In the genomic region with DNA sequence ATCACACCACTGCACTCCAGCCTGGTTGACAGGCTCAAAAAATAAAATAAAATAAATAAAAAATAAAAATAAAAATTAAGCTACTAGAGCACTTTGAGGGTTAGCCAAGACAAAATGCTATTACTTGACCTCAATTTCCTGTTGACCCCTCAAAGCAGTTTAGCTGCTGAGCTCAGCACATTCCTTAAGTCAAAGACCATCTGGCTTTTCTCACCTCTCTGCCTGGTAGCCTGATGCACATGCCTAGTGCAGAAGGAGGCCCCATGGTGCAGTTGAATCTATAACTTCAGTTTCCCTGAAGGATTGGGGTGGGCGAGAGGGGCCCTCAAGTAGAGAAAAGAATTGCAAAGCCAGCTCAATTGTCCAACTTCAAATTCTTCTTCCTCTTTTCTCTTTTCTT, we compare ENCODE assay signal across 3 cellular contexts.
TF ChIP-seq lines count a peak whose summit lies in the region.

No MANE protein-coding gene starts in this region.

TF ChIP-seq in HepG2, 621 proteins besides CTCF, POLR2A, EP300 and RAD21:
- TF ChIP-seq MAFF (IDR thresholded peaks at IDR 0.05; ENCODE audit: low read depth, low read length): peak; percentile 63
- no peak for TF ChIP-seq ZNF550 (CRISPR knock-in tag; IDR thresholded peaks at IDR 0.05; ENCODE audit: borderline replicate concordance)
- TF ChIP-seq MAFK (conservative IDR thresholded peaks at IDR 0.05 in 1 of 2, IDR thresholded peaks at IDR 0.05 in 1 of 2; ENCODE audit: low read length in 2 of 2): peak; percentile 80 to 86
- no peak for TF ChIP-seq ATAD3A (CRISPR knock-in tag; IDR thresholded peaks at IDR 0.05)

TF ChIP-seq in H1, 55 proteins besides CTCF, POLR2A, EP300 and RAD21:
- TF ChIP-seq, protein P1, sequence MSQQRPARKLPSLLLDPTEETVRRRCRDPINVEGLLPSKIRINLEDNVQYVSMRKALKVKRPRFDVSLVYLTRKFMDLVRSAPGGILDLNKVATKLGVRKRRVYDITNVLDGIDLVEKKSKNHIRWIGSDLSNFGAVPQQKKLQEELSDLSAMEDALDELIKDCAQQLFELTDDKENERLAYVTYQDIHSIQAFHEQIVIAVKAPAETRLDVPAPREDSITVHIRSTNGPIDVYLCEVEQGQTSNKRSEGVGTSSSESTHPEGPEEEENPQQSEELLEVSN (IDR thresholded peaks at IDR 0.05): peak; percentile 35; the same call in 1 of the 2 replicates
- TF ChIP-seq MAFK (IDR thresholded peaks at IDR 0.05; ENCODE audit: low read depth, low read length) (peak; percentile 93), TAF1 (IDR thresholded peaks at IDR 0.05; ENCODE audit: low read depth, low read length) (no peak), JUND (IDR thresholded peaks at IDR 0.05; ENCODE audit: low read length) (no peak)
- TF ChIP-seq, protein P2, sequence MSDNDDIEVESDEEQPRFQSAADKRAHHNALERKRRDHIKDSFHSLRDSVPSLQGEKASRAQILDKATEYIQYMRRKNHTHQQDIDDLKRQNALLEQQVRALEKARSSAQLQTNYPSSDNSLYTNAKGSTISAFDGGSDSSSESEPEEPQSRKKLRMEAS (IDR thresholded peaks at IDR 0.05): 0 out of 2 replicates have a peak, but pooled peaks have one; percentile 28
TF ChIP-seq in H1: peak in this region for 3.

TF ChIP-seq in liver, 16 proteins besides CTCF, POLR2A, EP300 and RAD21:
- TF ChIP-seq NR2F2 (IDR thresholded peaks at IDR 0.05) (peak; percentile 40), FOXA2 (IDR thresholded peaks at IDR 0.05) (no peak)
